12 cellular contexts compared by ENCODE assay signal in genomic region chr6:32186496-32186840, GRCh38. TPM values are rescaled to one million over a fixed set of nuclear protein-coding genes. Genes with fewer than 3 reads are reported as not detected.
A peak's percentile ranks its signal among the peaks of the same experiment; 100 is the strongest.
DNase-seq lines count a peak whose midpoint lies in the region; ATAC-seq and TF ChIP-seq lines count a peak whose summit lies in the region.
"Had no signal": no experiment of that assay in that cellular context is flagged by ENCODE, and none has a peak within 500 bp of the region (broad histone marks: within the 10 kb centered on the region; RNA-seq: fewer than 3 reads in every experiment).

No MANE protein-coding gene starts in this region.

- H3K4me3 ChIP-seq in CD8-positive, alpha-beta memory T cell (ENCODE audit: low read length), result no peak overlapping the region
- H3K4me3 ChIP-seq in esophagus squamous epithelium (no peak overlapping the region), gastrocnemius medialis (no peak overlapping the region)

- H3K9me3 Mint-ChIP-seq in CD8-positive, alpha-beta memory T cell, result no peaks in the 10 kb centered on the region

- no peaks in the 10 kb centered on the region for H3K27me3 ChIP-seq in CD8-positive, alpha-beta memory T cell (ENCODE audit: insufficient read depth, low read length, poor library complexity, severe bottlenecking)
- H3K27me3 ChIP-seq in esophagus squamous epithelium, result no peaks in the 10 kb centered on the region
- H3K27me3 ChIP-seq in gastrocnemius medialis, result no peaks in the 10 kb centered on the region

- 27 to 63% methylated on average over 3 to 4 of the region's 6 CpGs for WGBS in esophagus squamous epithelium, 2 donors

- intact Hi-C loops in esophagus squamous epithelium (cut with DNase I) (no loop called here), gastrocnemius medialis (cut with DNase I; ENCODE audit: low total_unique reads) (no loop called here)

- TF ChIP-seq CTCF in esophagus squamous epithelium (IDR thresholded peaks at IDR 0.05) (no peak), gastrocnemius medialis (IDR thresholded peaks at IDR 0.05 in 4 of 5, conservative IDR thresholded peaks at IDR 0.05 in 1 of 5) (no peak)

- ATAC-seq in gastrocnemius medialis (no peak), HG03342 (IDR thresholded peaks at IDR 0.05; ENCODE audit: unreplicated experiment) (no peak)

- peak overlapping the region; percentile 38 for H3K27ac ChIP-seq in CD8-positive, alpha-beta memory T cell (ENCODE audit: low read depth, low read length)
- H3K27ac ChIP-seq in esophagus squamous epithelium (peak overlapping the region; percentile 64 to 99 (median 92)), gastrocnemius medialis (peak overlapping the region; percentile 82 to 99 (median 92))
- H3K27ac ChIP-seq: KMS-11 had no signal

- peak overlapping the region; percentile 84 to 99 (median 96) for H3K27ac Mint-ChIP-seq in CD8-positive, alpha-beta memory T cell

- DNase-seq in CD8-positive, alpha-beta memory T cell, result peak in 1 of 5 donors; percentile 20
- DNase-seq in esophagus squamous epithelium (lab: John Stamatoyannopoulos, UW) (no peak), gastrocnemius medialis (no peak), MV-4-11 (lab: John Stamatoyannopoulos, UW) (no peak), NCI-H146 (lab: John Stamatoyannopoulos, UW) (no peak), SW480 (ENCODE audit: low spot score) (no peak)
- DNase-seq: activated CD4-positive, CD25-positive, alpha-beta regulatory T cell treated with anti-CD3 and anti-CD28 coated beads, Interleukin-2, amount 50 U/mL, for 72 hours; cortex of kidney; NCI-H774 had no signal

- peaks cover 11 to 81% (median 20%) of the 10 kb centered on the region in 3 donors for H3K36me3 Mint-ChIP-seq in CD8-positive, alpha-beta memory T cell

- H3K27me3 Mint-ChIP-seq in CD8-positive, alpha-beta memory T cell, result peaks cover 0 to 1% of the 10 kb centered on the region in 2 donors

- POLR2A ChIA-PET in CD8-positive, alpha-beta memory T cell (lab: Charles Lee), result no interaction called here

- peaks cover 36% of the 10 kb centered on the region for H3K4me1 ChIP-seq in CD8-positive, alpha-beta memory T cell (ENCODE audit: insufficient read depth, low read length)
- H3K4me1 ChIP-seq in esophagus squamous epithelium, result peaks cover 17 to 78% (median 41%) of the 10 kb centered on the region in 3 donors
- peaks cover 39 to 51% of the 10 kb centered on the region in 2 donors for H3K4me1 ChIP-seq in gastrocnemius medialis

- H3K36me3 ChIP-seq in CD8-positive, alpha-beta memory T cell (ENCODE audit: insufficient read depth, low read length), result peaks cover 35% of the 10 kb centered on the region
- H3K36me3 ChIP-seq in esophagus squamous epithelium (peaks cover 9 to 53% (median 19%) of the 10 kb centered on the region in 3 donors), gastrocnemius medialis (peaks cover 0 to 5% of the 10 kb centered on the region in 2 donors)

- H3K4me3 Mint-ChIP-seq in CD8-positive, alpha-beta memory T cell, result peak overlapping the region; percentile 28 to 89 (median 71)

- 0 out of 2 replicates have a peak, but pooled peaks have one; percentile 6 for TF ChIP-seq POLR2A in Raji (IDR thresholded peaks at IDR 0.05; ENCODE audit: insufficient read depth, low read depth, low read length)
- no peak for TF ChIP-seq POLR2A in esophagus squamous epithelium (IDR thresholded peaks at IDR 0.05)
- no peak for TF ChIP-seq POLR2A in gastrocnemius medialis (IDR thresholded peaks at IDR 0.05)

- no peaks in the 10 kb centered on the region for H3K9me3 ChIP-seq in CD8-positive, alpha-beta memory T cell (ENCODE audit: low read length)
- H3K9me3 ChIP-seq in esophagus squamous epithelium (no peaks in the 10 kb centered on the region), gastrocnemius medialis (no peaks in the 10 kb centered on the region)

- CTCF ChIA-PET in CD8-positive, alpha-beta memory T cell (lab: Charles Lee), result no interaction called here

- in situ Hi-C loops in gastrocnemius medialis (cut with MboI; ENCODE audit: low sequenced_read_pairs in 4 of 4), result loop anchor here in 3 of 4 donors (25.0 kb wide), 6 partner anchors 224 to 1574 kb away; partner anchors contain the start of genes BRD2 (in 3 of the 3), HLA-DMA (in 3 of the 3), APOM (in 2 of the 3) and BAG6 (in 2 of the 3)

- H3K4me1 Mint-ChIP-seq in CD8-positive, alpha-beta memory T cell, result peaks cover 37 to 62% (median 39%) of the 10 kb centered on the region in 3 donors

RNA-seq across cellular contexts. Expression of gene AGER, which starts 2.4 kb away (rescaled TPM):
- total RNA-seq in CD8-positive, alpha-beta memory T cell, result 10 to 100 TPM; 11.9 to 12.5 TPM
- not detected for polyA plus RNA-seq in CD8-positive, alpha-beta memory T cell
- total RNA-seq in esophagus squamous epithelium, result 1 to 10 TPM in 3 of 4 donors, under 1 TPM in 1; 0.59 to 1.7 (median 1.4) TPM
- 1 to 10 TPM in 1 of 4 donors, not detected in 3; 1.9 TPM for total RNA-seq in gastrocnemius medialis

RNA-seq across cellular contexts. Expression of gene PBX2, which starts 3.5 kb away (rescaled TPM):
- total RNA-seq in CD8-positive, alpha-beta memory T cell, result 10 to 100 TPM; 63.5 to 69.4 TPM
- polyA plus RNA-seq in CD8-positive, alpha-beta memory T cell, result 2.2 TPM
- total RNA-seq in esophagus squamous epithelium (10 to 100 TPM; 27.1 to 40.2 (median 28.9) TPM), gastrocnemius medialis (10 to 100 TPM; 24.3 to 37.6 (median 33.6) TPM)

RNA-seq across cellular contexts. Expression of gene GPSM3, which starts 6.0 kb away (rescaled TPM):
- 10 to 100 TPM; 82.0 to 89.5 TPM for total RNA-seq in CD8-positive, alpha-beta memory T cell
- polyA plus RNA-seq in CD8-positive, alpha-beta memory T cell, result 136 TPM
- total RNA-seq in esophagus squamous epithelium, result 10 to 100 TPM in 2 of 4 donors, 1 to 10 TPM in 2; 1.6 to 14.1 (median 6.5) TPM
- total RNA-seq in gastrocnemius medialis, result 1 to 10 TPM in 3 of 4 donors, not detected in 1; 2.2 to 2.9 (median 2.3) TPM

RNA-seq across cellular contexts. Expression of gene RNF5, which starts 8.3 kb away (rescaled TPM):
- 10 to 100 TPM; 52.7 to 52.9 TPM for total RNA-seq in CD8-positive, alpha-beta memory T cell
- 110 TPM for polyA plus RNA-seq in CD8-positive, alpha-beta memory T cell
- total RNA-seq in esophagus squamous epithelium (10 to 100 TPM; 20.8 to 59.0 (median 40.8) TPM), gastrocnemius medialis (10 to 100 TPM; 54.6 to 98.3 (median 78.1) TPM)

RNA-seq across cellular contexts. Expression of gene AGPAT1, which starts 10.6 kb away (rescaled TPM):
- 10 to 100 TPM; 42.5 to 42.6 TPM for total RNA-seq in CD8-positive, alpha-beta memory T cell
- 23.5 TPM for polyA plus RNA-seq in CD8-positive, alpha-beta memory T cell
- total RNA-seq in esophagus squamous epithelium (10 to 100 TPM; 17.6 to 34.0 (median 19.1) TPM), gastrocnemius medialis (10 to 100 TPM; 32.0 to 58.7 (median 42.0) TPM)

Comparison
In these comparisons a context has a peak if more than half of its experiments do, and no peak if none do; other contexts are left out.
1. H3K27ac ChIP-seq: peak in every context shown above with its lines; median percentile 92 in esophagus squamous epithelium; 92 in gastrocnemius medialis; 38 in CD8-positive, alpha-beta memory T cell.
2. RNA of gene AGER, which starts 2.4 kb away (total RNA-seq): 11.9 to 12.5 TPM in CD8-positive, alpha-beta memory T cell; 0.59 to 1.7 TPM in esophagus squamous epithelium and 1.9 TPM in gastrocnemius medialis; every median in the first group is over 4 times any median in the second.
3. RNA of gene GPSM3, which starts 6.0 kb away (total RNA-seq): 82.0 to 89.5 TPM in CD8-positive, alpha-beta memory T cell; 1.6 to 14.1 TPM in esophagus squamous epithelium and 2.2 to 2.9 TPM in gastrocnemius medialis; every median in the first group is over 4 times any median in the second.